ENCODE assay signal across 1 cellular context in the genomic region with DNA sequence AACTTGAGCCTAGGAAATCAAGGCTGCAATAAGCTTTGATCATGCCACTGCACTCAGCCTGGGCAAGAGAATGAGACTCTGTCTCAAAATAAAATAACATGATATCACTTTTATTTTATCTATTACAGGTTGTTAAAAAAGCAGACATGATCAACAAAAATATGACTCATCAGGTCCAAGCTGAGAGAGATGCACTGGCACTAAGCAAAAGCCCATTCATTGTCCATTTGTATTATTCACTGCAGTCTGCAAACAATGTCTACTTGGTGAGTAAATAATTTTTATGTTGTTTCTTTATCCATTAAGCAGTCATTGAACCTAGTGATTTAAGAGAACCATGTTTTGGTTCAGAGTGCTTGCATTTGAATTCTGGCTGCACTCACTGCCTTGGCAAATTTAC.
TF ChIP-seq lines count a peak whose summit lies in the region.

No MANE protein-coding gene starts in this region.

TF ChIP-seq in K562, 482 proteins besides CTCF, POLR2A, EP300 and RAD21:
- TF ChIP-seq, protein P1, sequence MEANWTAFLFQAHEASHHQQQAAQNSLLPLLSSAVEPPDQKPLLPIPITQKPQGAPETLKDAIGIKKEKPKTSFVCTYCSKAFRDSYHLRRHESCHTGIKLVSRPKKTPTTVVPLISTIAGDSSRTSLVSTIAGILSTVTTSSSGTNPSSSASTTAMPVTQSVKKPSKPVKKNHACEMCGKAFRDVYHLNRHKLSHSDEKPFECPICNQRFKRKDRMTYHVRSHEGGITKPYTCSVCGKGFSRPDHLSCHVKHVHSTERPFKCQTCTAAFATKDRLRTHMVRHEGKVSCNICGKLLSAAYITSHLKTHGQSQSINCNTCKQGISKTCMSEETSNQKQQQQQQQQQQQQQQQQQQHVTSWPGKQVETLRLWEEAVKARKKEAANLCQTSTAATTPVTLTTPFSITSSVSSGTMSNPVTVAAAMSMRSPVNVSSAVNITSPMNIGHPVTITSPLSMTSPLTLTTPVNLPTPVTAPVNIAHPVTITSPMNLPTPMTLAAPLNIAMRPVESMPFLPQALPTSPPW (CRISPR knock-in tag; IDR thresholded peaks at IDR 0.05), result no peak
- TF ChIP-seq, protein P2, sequence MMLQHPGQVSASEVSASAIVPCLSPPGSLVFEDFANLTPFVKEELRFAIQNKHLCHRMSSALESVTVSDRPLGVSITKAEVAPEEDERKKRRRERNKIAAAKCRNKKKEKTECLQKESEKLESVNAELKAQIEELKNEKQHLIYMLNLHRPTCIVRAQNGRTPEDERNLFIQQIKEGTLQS (IDR thresholded peaks at IDR 0.05), result peak; percentile 41; the same call in 1 of the 2 replicates
- TF ChIP-seq, protein P2 (CRISPR knock-in tag; conservative IDR thresholded peaks at IDR 0.05), result no peak
TF ChIP-seq in K562: peak in this region for 1.
